Comparison of ENCODE assay signal across 37 cellular contexts in the genomic region with DNA sequence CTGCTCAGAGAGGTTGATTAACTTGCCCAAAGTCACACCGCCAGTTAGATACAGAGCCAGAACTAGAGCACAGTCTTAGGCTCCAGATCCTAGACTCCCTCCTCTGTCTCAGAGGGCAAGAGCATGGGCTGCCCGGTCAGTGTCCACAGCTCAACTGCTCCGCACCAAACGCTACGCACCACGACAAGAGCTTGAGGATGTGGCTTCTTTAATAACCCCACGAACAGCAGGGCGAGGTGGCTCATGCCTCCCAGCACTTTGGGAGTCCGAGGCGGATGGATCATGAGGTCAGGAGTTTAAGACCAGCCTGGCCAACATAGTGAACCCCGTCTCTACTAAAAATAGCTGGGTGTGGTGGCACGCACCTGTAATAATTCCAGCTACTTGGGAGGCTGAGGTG. TPM values are rescaled to one million over a fixed set of nuclear protein-coding genes. Genes with fewer than 3 reads are reported as not detected.
"Had no signal": no experiment of that assay in that cellular context is flagged by ENCODE, and none has a peak within 500 bp of the region (broad histone marks: within the 10 kb centered on the region; RNA-seq: fewer than 3 reads in every experiment).

No MANE protein-coding gene starts in this region.

- H3K4me3 Mint-ChIP-seq: activated CD4-positive, alpha-beta memory T cell treated with anti-CD3 and anti-CD28 coated beads, Interleukin-2, amount 10 ng/mL, durations not matched to agents 7 days and 5 days; activated CD8-positive, alpha-beta memory T cell treated with anti-CD3 and anti-CD28 coated beads, Interleukin-2, amount 10 ng/mL, durations not matched to agents 7 days and 5 days; activated naive CD8-positive, alpha-beta T cell treated with anti-CD3 and anti-CD28 coated beads for 36 hours; activated T-cell treated with anti-CD3 and anti-CD28 coated beads, Interleukin-2, amount 50 U/mL, for 72 hours; activated T-helper 17 cell treated with anti-CD3 and anti-CD28 coated beads, Interleukin-2, amount 50 U/mL, for 72 hours had no signal

- DNase-seq: activated CD4-positive, alpha-beta memory T cell treated with anti-CD3 and anti-CD28 coated beads, Interleukin-2, amount 10 ng/mL, durations not matched to agents 7 days and 5 days; activated CD4-positive, alpha-beta T cell treated with anti-CD3 and anti-CD28 coated beads for 1 hour; activated CD4-positive, alpha-beta T cell treated with anti-CD3 and anti-CD28 coated beads for 48 hours; activated CD4-positive, CD25-positive, alpha-beta regulatory T cell; activated CD8-positive, alpha-beta memory T cell treated with anti-CD3 and anti-CD28 coated beads for 24 hours; activated CD8-positive, alpha-beta memory T cell treated with anti-CD3 and anti-CD28 coated beads, Interleukin-2, amount 10 ng/mL, durations not matched to agents 7 days and 5 days; activated effector memory CD4-positive, alpha-beta T cell treated with anti-CD3 and anti-CD28 coated beads, Interleukin-2, amount 50 U/mL, for 16 hours; activated naive CD4-positive, alpha-beta T cell; activated naive CD4-positive, alpha-beta T cell treated with anti-CD3 and anti-CD28 coated beads, Interleukin-2, amount 50 U/mL, for 16 hours; activated naive CD8-positive, alpha-beta T cell treated with anti-CD3 and anti-CD28 coated beads for 36 hours; activated T-cell treated with anti-CD3 and anti-CD28 coated beads, Interleukin-2, amount 50 U/mL, for 1 hour; activated T-cell treated with anti-CD3 and anti-CD28 coated beads, Interleukin-2, amount 50 U/mL, for 72 hours; amniotic stem cell; brain microvascular endothelial cell; central memory CD4-positive, alpha-beta T cell; Kasumi-1; KG1; MG63; MV-4-11; NCI-H1092; NCI-H1436 treated with DMSO at 0.1 percent for 48 hours; NCI-H1694 treated with DMSO at 0.1 percent for 48 hours; NCI-H2029; NCI-H345; NCI-H526; NCI-H748 treated with DMSO at 0.1 percent for 48 hours; NK-92 treated with Interleukin-12 subunit alpha and Interleukin-12 subunit beta, amount 100 ng/mL, for 24 hours; PC-3; RPMI8226; SIG-M5; SW 1271; T-helper 1 cell; T-helper 2 cell; T1000; WERI-Rb-1 had no signal

- H3K4me1 ChIP-seq: Peyer's patch had no signal

- H3K9me3 Mint-ChIP-seq: activated CD4-positive, alpha-beta memory T cell treated with anti-CD3 and anti-CD28 coated beads, Interleukin-2, amount 10 ng/mL, durations not matched to agents 7 days and 5 days; activated naive CD8-positive, alpha-beta T cell treated with anti-CD3 and anti-CD28 coated beads for 36 hours; activated T-cell treated with anti-CD3 and anti-CD28 coated beads, Interleukin-2, amount 50 U/mL, for 72 hours; activated T-helper 17 cell treated with anti-CD3 and anti-CD28 coated beads, Interleukin-2, amount 50 U/mL, for 72 hours had no signal

- H3K36me3 Mint-ChIP-seq: activated CD8-positive, alpha-beta memory T cell treated with anti-CD3 and anti-CD28 coated beads, Interleukin-2, amount 10 ng/mL, durations not matched to agents 7 days and 5 days; activated naive CD8-positive, alpha-beta T cell treated with anti-CD3 and anti-CD28 coated beads for 36 hours had no signal

- H3K4me1 Mint-ChIP-seq: activated CD4-positive, alpha-beta memory T cell treated with anti-CD3 and anti-CD28 coated beads, Interleukin-2, amount 10 ng/mL, durations not matched to agents 7 days and 5 days; activated CD8-positive, alpha-beta memory T cell treated with anti-CD3 and anti-CD28 coated beads, Interleukin-2, amount 10 ng/mL, durations not matched to agents 7 days and 5 days; activated naive CD8-positive, alpha-beta T cell treated with anti-CD3 and anti-CD28 coated beads for 36 hours; activated T-helper 17 cell treated with anti-CD3 and anti-CD28 coated beads, Interleukin-2, amount 50 U/mL, for 72 hours had no signal

- H3K4me3 ChIP-seq: MG63, Peyer's patch had no signal

- H3K27ac ChIP-seq: brain microvascular endothelial cell, Peyer's patch, WERI-Rb-1 had no signal

- H3K27me3 ChIP-seq: brain microvascular endothelial cell, MG63, Peyer's patch had no signal

- H3K36me3 ChIP-seq: brain microvascular endothelial cell, MG63, Peyer's patch, WERI-Rb-1 had no signal

- H3K27ac Mint-ChIP-seq: activated CD4-positive, alpha-beta memory T cell treated with anti-CD3 and anti-CD28 coated beads, Interleukin-2, amount 10 ng/mL, durations not matched to agents 7 days and 5 days; activated CD8-positive, alpha-beta memory T cell treated with anti-CD3 and anti-CD28 coated beads, Interleukin-2, amount 10 ng/mL, durations not matched to agents 7 days and 5 days; activated naive CD8-positive, alpha-beta T cell treated with anti-CD3 and anti-CD28 coated beads for 36 hours; activated T-cell treated with anti-CD3 and anti-CD28 coated beads, Interleukin-2, amount 50 U/mL, for 72 hours; activated T-helper 17 cell treated with anti-CD3 and anti-CD28 coated beads, Interleukin-2, amount 50 U/mL, for 72 hours had no signal

- H3K9me3 ChIP-seq: MG63, Peyer's patch had no signal

- ATAC-seq: activated CD8-positive, alpha-beta memory T cell treated with anti-CD3 and anti-CD28 coated beads, Interleukin-2, amount 10 ng/mL, durations not matched to agents 7 days and 5 days; activated T-cell treated with anti-CD3 and anti-CD28 coated beads, Interleukin-2, amount 50 U/mL, for 72 hours; activated T-helper 17 cell treated with anti-CD3 and anti-CD28 coated beads, Interleukin-2, amount 50 U/mL, for 72 hours; PC-3 had no signal

RNA-seq across cellular contexts. Expression of gene FA2H, which starts 21.4 kb away (rescaled TPM):
- total RNA-seq: activated naive CD8-positive, alpha-beta T cell treated with anti-CD3 and anti-CD28 coated beads for 36 hours; activated T-cell treated with anti-CD3 and anti-CD28 coated beads, Interleukin-2, amount 50 U/mL, for 72 hours had no signal
